In genomic region chr9:114138537-114138936, GRCh38 we compare ENCODE assay signal across 28 cellular contexts. TPM values are rescaled to one million over a fixed set of nuclear protein-coding genes. Genes with fewer than 3 reads are reported as not detected.
DNase-seq lines count a peak whose midpoint lies in the region; ATAC-seq and TF ChIP-seq lines count a peak whose summit lies in the region.
"Had no signal": no experiment of that assay in that cellular context is flagged by ENCODE, and none has a peak within 500 bp of the region (broad histone marks: within the 10 kb centered on the region; RNA-seq: fewer than 3 reads in every experiment).

No MANE protein-coding gene starts in this region.

- H2BK12ac ChIP-seq in neuronal stem cell (ENCODE audit: low read length) = no peak overlapping the region

- H3K27me3 ChIP-seq in H7 (ENCODE audit: control insufficient read depth, insufficient read depth, low read length) (no peaks in the 10 kb centered on the region), endodermal cell (ENCODE audit: control insufficient read depth, insufficient read depth, low read length, poor library complexity, severe bottlenecking) (peaks cover 6% of the 10 kb centered on the region), neuronal stem cell (ENCODE audit: control insufficient read depth in 3 of 3, insufficient read depth in 3 of 3, low read depth in 1 of 3, low read length in 3 of 3) (peaks cover 0 to 55% (median 0%) of the 10 kb centered on the region in 3 experiments), thyroid gland (no peaks in the 10 kb centered on the region), PC-3 (ENCODE audit: low read length) (peaks cover 21% of the 10 kb centered on the region; the same call in 1 of the 2 replicates), PC-9 (ENCODE audit: insufficient read depth, low read depth) (peaks cover 96% of the 10 kb centered on the region)
- H3K27me3 ChIP-seq: ascending aorta, esophagus muscularis mucosa, sigmoid colon, SJSA1 had no signal

- no peaks in the 10 kb centered on the region for H3K4me1 Mint-ChIP-seq in endodermal cell
- H3K4me1 Mint-ChIP-seq: activated naive CD4-positive, alpha-beta T cell treated with anti-CD3 and anti-CD28 coated beads, Interleukin-2, amount 50 U/mL, for 24 hours; H9; naive thymus-derived CD8-positive, alpha-beta T cell had no signal

- POLR2A ChIA-PET in PC-3 (lab: Charles Lee; ENCODE audit: unreplicated experiment) (no interaction called here), PC-9 (lab: Charles Lee; ENCODE audit: unreplicated experiment) (interaction anchor here (0.6 kb wide), 1 partner anchor 183 kb away, joined by 5 read pairs; no protein-coding TSS in a partner anchor)

- intact Hi-C loops in thyroid gland (cut with DNase I) (no loop called here), PC-3 (cut with micrococcal nuclease) (no loop called here), PC-9 (cut with micrococcal nuclease; ENCODE audit: unreplicated experiment) (no loop called here)

- ATAC-seq in GM21367 (IDR thresholded peaks at IDR 0.05; ENCODE audit: unreplicated experiment) = no peak
- no peak for ATAC-seq in PC-3
- ATAC-seq: activated CD4-positive, CD25-positive, alpha-beta regulatory T cell treated with anti-CD3 and anti-CD28 coated beads, Interleukin-2, amount 50 U/mL, for 24 hours; naive thymus-derived CD8-positive, alpha-beta T cell; stimulated activated naive CD8-positive, alpha-beta T cell treated with anti-CD3 and anti-CD28 coated beads, Interleukin-15, Interleukin-2, amounts not matched to agents 100 U/mL and 50 U/mL, for 24 hours had no signal

- 85 to 94% methylated on average over 6 to 8 of the region's 8 CpGs for WGBS in endodermal cell (ENCODE audit: insufficient coverage in 1 of 2, insufficient read length in 1 of 2), 2 experiments
- no CpG with 5 or more reads among the region's 8 CpGs for WGBS in neuronal stem cell (ENCODE audit: extremely low coverage in 2 of 2, insufficient read length in 2 of 2, insufficient replicate concordance in 1 of 2), 2 donors
- 73 to 83% methylated on average over 8 of the region's 8 CpGs for WGBS in thyroid gland, 2 donors

- no peak overlapping the region for H3K27ac ChIP-seq in endodermal cell (ENCODE audit: low read depth, low read length)
- H3K27ac ChIP-seq in neuronal stem cell (replicated peaks; ENCODE audit: low read length) = no peak overlapping the region
- no peak overlapping the region for H3K27ac ChIP-seq in thyroid gland
- no peak overlapping the region for H3K27ac ChIP-seq in PC-3 (ENCODE audit: low read length)
- H3K27ac ChIP-seq in PC-9 = no peak overlapping the region
- H3K27ac ChIP-seq: ascending aorta, esophagus muscularis mucosa, sigmoid colon, SJSA1, thoracic aorta had no signal

- peak overlapping the region; percentile 73 for H2BK15ac ChIP-seq in neuronal stem cell (ENCODE audit: low read length)

- H4K91ac ChIP-seq in neuronal stem cell (ENCODE audit: low read depth, low read length, poor library complexity) = no peak overlapping the region

- CTCF ChIA-PET in PC-3 (lab: Charles Lee) (interaction anchor here (0.6 kb wide), 1 partner anchor 93 kb away, joined by 4 read pairs; no protein-coding TSS in a partner anchor), PC-9 (lab: Charles Lee) (no interaction called here)

- H2AK5ac ChIP-seq in neuronal stem cell (ENCODE audit: low read depth, low read length) = no peak overlapping the region

- no peak overlapping the region for H3K9ac ChIP-seq in endodermal cell (ENCODE audit: extremely low read depth, low read length, poor library complexity, severe bottlenecking)
- peak overlapping the region; percentile 4 for H3K9ac ChIP-seq in neuronal stem cell (ENCODE audit: low read depth, low read length, poor library complexity)
- H3K9ac ChIP-seq in PC-3 (ENCODE audit: low read length) = no peak overlapping the region

- H3K4me1 ChIP-seq in endodermal cell (ENCODE audit: control insufficient read depth, insufficient read depth, low read length) (peaks cover 6% of the 10 kb centered on the region), neuronal stem cell (ENCODE audit: control insufficient read depth in 2 of 2, insufficient read depth in 1 of 2, low read depth in 1 of 2, low read length in 2 of 2) (no peaks in the 10 kb centered on the region), thyroid gland (peaks cover 5 to 32% of the 10 kb centered on the region in 2 donors), PC-3 (ENCODE audit: insufficient read depth, low read length) (no peaks in the 10 kb centered on the region), PC-9 (replicated peaks; ENCODE audit: insufficient read depth) (no peaks in the 10 kb centered on the region)
- H3K4me1 ChIP-seq: ascending aorta, SJSA1 had no signal

- BruUV-seq in PC-3 (replicated peaks; lab: Mats Ljungman, UMichigan) (no TSS peak), PC-9 (replicated peaks; lab: Mats Ljungman, UMichigan) (no TSS peak)

- no peak overlapping the region for H3K23ac ChIP-seq in neuronal stem cell (ENCODE audit: low read depth, low read length, poor library complexity)

- no peaks in the 10 kb centered on the region for H3K9me2 ChIP-seq in PC-3 (replicated peaks; ENCODE audit: low read length)
- no peaks in the 10 kb centered on the region for H3K9me2 ChIP-seq in PC-9 (ENCODE audit: insufficient read depth)

- no peaks in the 10 kb centered on the region for H3F3A ChIP-seq in PC-3 (ENCODE audit: low read length, unreplicated experiment)
- no peaks in the 10 kb centered on the region for H3F3A ChIP-seq in PC-9 (ENCODE audit: insufficient read depth, low read depth)

- no peak overlapping the region for H3K4me3 Mint-ChIP-seq in endodermal cell
- H3K4me3 Mint-ChIP-seq: activated CD4-positive, alpha-beta memory T cell treated with anti-CD3 and anti-CD28 coated beads for 36 hours; activated naive CD4-positive, alpha-beta T cell treated with anti-CD3 and anti-CD28 coated beads, Interleukin-2, amount 50 U/mL, for 24 hours; H9; naive thymus-derived CD8-positive, alpha-beta T cell had no signal

- no peak overlapping the region for H2BK120ac ChIP-seq in neuronal stem cell (ENCODE audit: low read depth, low read length)

- H3K9me3 ChIP-seq in endodermal cell (ENCODE audit: control insufficient read depth, low read length) (no peaks in the 10 kb centered on the region), neuronal stem cell (replicated peaks in 1 of 2; ENCODE audit: control insufficient read depth in 2 of 2, insufficient read depth in 1 of 2, low read depth in 1 of 2, low read length in 2 of 2) (peaks cover 0 to 5% of the 10 kb centered on the region in 2 donors), thyroid gland (no peaks in the 10 kb centered on the region), PC-3 (ENCODE audit: low read length) (no peaks in the 10 kb centered on the region), PC-9 (ENCODE audit: insufficient read depth, low read depth) (no peaks in the 10 kb centered on the region)
- H3K9me3 ChIP-seq: ascending aorta, esophagus muscularis mucosa, sigmoid colon, SJSA1, thoracic aorta had no signal

- H3K4ac ChIP-seq in neuronal stem cell (ENCODE audit: low read length) = no peak overlapping the region

- H3K79me2 ChIP-seq in PC-3 (ENCODE audit: low read length) (no peaks in the 10 kb centered on the region), PC-9 (ENCODE audit: low read depth) (no peaks in the 10 kb centered on the region)

- H3K14ac ChIP-seq in neuronal stem cell (ENCODE audit: low read length) = no peak overlapping the region

- peaks cover 34% of the 10 kb centered on the region for H3K27me3 Mint-ChIP-seq in endodermal cell (ENCODE audit: insufficient read depth)

- TF ChIP-seq CTCF in endodermal cell (conservative IDR thresholded peaks at IDR 0.05) = peak; percentile 25
- TF ChIP-seq CTCF in thyroid gland (IDR thresholded peaks at IDR 0.05) = no peak
- no peak for TF ChIP-seq CTCF in PC-3 (conservative IDR thresholded peaks at IDR 0.05; ENCODE audit: low read depth, low read length)
- no peak for TF ChIP-seq CTCF in PC-9 (conservative IDR thresholded peaks at IDR 0.05)

- no peak overlapping the region for H2AFZ ChIP-seq in neuronal stem cell (ENCODE audit: low read length)
- no peak overlapping the region for H2AFZ ChIP-seq in PC-3 (ENCODE audit: low read length)
- H2AFZ ChIP-seq in PC-9 = no peak overlapping the region

- no peak overlapping the region for H2BK5ac ChIP-seq in neuronal stem cell (ENCODE audit: low read length)

- peak overlapping the region; percentile 23 for H3K18ac ChIP-seq in neuronal stem cell (ENCODE audit: low read length)

- H3K4me2 ChIP-seq in neuronal stem cell (ENCODE audit: insufficient read depth, low read length, poor library complexity, severe bottlenecking) (no peak overlapping the region), PC-3 (ENCODE audit: low read length) (no peak overlapping the region), PC-9 (no peak overlapping the region)

- no peaks in the 10 kb centered on the region for H3K36me3 Mint-ChIP-seq in endodermal cell (ENCODE audit: low read depth)
- H3K36me3 Mint-ChIP-seq: activated CD4-positive, alpha-beta memory T cell treated with anti-CD3 and anti-CD28 coated beads for 36 hours; activated naive CD4-positive, alpha-beta T cell treated with anti-CD3 and anti-CD28 coated beads, Interleukin-2, amount 50 U/mL, for 24 hours; naive thymus-derived CD8-positive, alpha-beta T cell had no signal

- H3K36me3 ChIP-seq in H7 (replicated peaks; ENCODE audit: control insufficient read depth, insufficient read depth, low read length) = no peaks in the 10 kb centered on the region
- no peaks in the 10 kb centered on the region for H3K36me3 ChIP-seq in endodermal cell (ENCODE audit: control insufficient read depth, insufficient read depth, low read length)
- no peaks in the 10 kb centered on the region for H3K36me3 ChIP-seq in neuronal stem cell (replicated peaks in 1 of 2; ENCODE audit: control insufficient read depth in 2 of 2, insufficient read depth in 2 of 2, low read length in 2 of 2)
- H3K36me3 ChIP-seq in thyroid gland = no peaks in the 10 kb centered on the region
- H3K36me3 ChIP-seq in PC-3 (ENCODE audit: low read depth, low read length) = no peaks in the 10 kb centered on the region
- no peaks in the 10 kb centered on the region for H3K36me3 ChIP-seq in PC-9 (ENCODE audit: low read depth)
- H3K36me3 ChIP-seq: ascending aorta, esophagus muscularis mucosa, sigmoid colon, SJSA1, thoracic aorta had no signal

- TF ChIP-seq POLR2A in thyroid gland (IDR thresholded peaks at IDR 0.05) = no peak

- H3K4me3 ChIP-seq in H7 (ENCODE audit: insufficient read depth, low read depth, low read length) (no peak overlapping the region), endodermal cell (ENCODE audit: low read length) (no peak overlapping the region), neuronal stem cell (ENCODE audit: low read length in 2 of 2) (no peak overlapping the region), thyroid gland (replicated peaks in 1 of 3) (no peak overlapping the region), PC-3 (ENCODE audit: low read length) (no peak overlapping the region), PC-9 (no peak overlapping the region)
- H3K4me3 ChIP-seq: ascending aorta, esophagus muscularis mucosa, sigmoid colon, SJSA1, thoracic aorta had no signal

- no peaks in the 10 kb centered on the region for H3K9me3 Mint-ChIP-seq in endodermal cell
- H3K9me3 Mint-ChIP-seq: activated CD4-positive, alpha-beta memory T cell treated with anti-CD3 and anti-CD28 coated beads for 36 hours; activated naive CD4-positive, alpha-beta T cell treated with anti-CD3 and anti-CD28 coated beads, Interleukin-2, amount 50 U/mL, for 24 hours; H9; naive thymus-derived CD8-positive, alpha-beta T cell had no signal

- DNase-seq in H7 (peak; percentile 65), endodermal cell (no peak), neuronal stem cell (ENCODE audit: low spot score) (no peak), thyroid gland (peak; percentile 36 to 42), PC-3 (no peak), PC-9 (no peak)
- DNase-seq: activated CD4-positive, alpha-beta memory T cell treated with anti-CD3 and anti-CD28 coated beads for 36 hours; activated CD8-positive, alpha-beta memory T cell treated with anti-CD3 and anti-CD28 coated beads, Interleukin-2, amount 50 U/mL, for 48 hours; COR-L47; GDM1; H9; naive thymus-derived CD8-positive, alpha-beta T cell; NCI-H1092; NCI-H1930; NCI-H226; NCI-H69; occipital lobe; sigmoid colon; stimulated activated naive CD8-positive, alpha-beta T cell treated with anti-CD3 and anti-CD28 coated beads, Interleukin-15, Interleukin-2, amounts not matched to agents 100 U/mL and 50 U/mL, for 24 hours; T-helper 1 cell had no signal

- no peak overlapping the region for H4K8ac ChIP-seq in neuronal stem cell (ENCODE audit: low read depth, low read length)

- no peak overlapping the region for H3K27ac Mint-ChIP-seq in endodermal cell
- H3K27ac Mint-ChIP-seq: activated CD4-positive, alpha-beta memory T cell treated with anti-CD3 and anti-CD28 coated beads for 36 hours; activated naive CD4-positive, alpha-beta T cell treated with anti-CD3 and anti-CD28 coated beads, Interleukin-2, amount 50 U/mL, for 24 hours; H9; naive thymus-derived CD8-positive, alpha-beta T cell had no signal

- H3K79me1 ChIP-seq in neuronal stem cell (ENCODE audit: low read depth, low read length) = no peaks in the 10 kb centered on the region

- H4K20me1 ChIP-seq in PC-3 (ENCODE audit: low read length) = no peaks in the 10 kb centered on the region
- no peaks in the 10 kb centered on the region for H4K20me1 ChIP-seq in PC-9 (ENCODE audit: insufficient read depth)

RNA-seq across cellular contexts. Expression of gene COL27A1, which starts 16.8 kb away (rescaled TPM):
- total RNA-seq in H7 (2014; rRNA removed; shearing (Covaris generic)) = 10.5 and 10.8 TPM in 2 replicates
- 10 to 100 TPM; 43.8 to 69.5 TPM for total RNA-seq in endodermal cell
- 27.0 TPM for polyA plus RNA-seq in endodermal cell (2013, experiment 1 of 2)
- 29.4 TPM for polyA plus RNA-seq in endodermal cell (2013, experiment 2 of 2)
- 11.1 TPM for polyA plus RNA-seq in neuronal stem cell (2013, experiment 1 of 2)
- 11.1 TPM for polyA plus RNA-seq in neuronal stem cell (2013, experiment 2 of 2)
- 10 to 100 TPM in 2 of 4 donors, 1 to 10 TPM in 2; 6.7 to 32.5 (median 10.6) TPM for total RNA-seq in thyroid gland
- total RNA-seq in PC-3 (2014; rRNA removed) = 4.3 and 11.4 TPM in 2 replicates
- 0.39 and 0.83 TPM in 2 replicates for total RNA-seq in PC-9 (2021)

RNA-seq across cellular contexts. Expression of gene KIF12, which starts 39.4 kb away (rescaled TPM):
- 0.92 and 2.0 TPM in 2 replicates for total RNA-seq in H7 (2014; rRNA removed; shearing (Covaris generic))
- total RNA-seq in endodermal cell (10 to 100 TPM; 11.4 to 16.3 TPM), thyroid gland (10 to 100 TPM; 13.4 to 56.0 (median 31.7) TPM), PC-3 (2014; rRNA removed) (4.4 and 6.3 TPM in 2 replicates), PC-9 (2021) (not detected in 2 replicates)
- 3.3 TPM for polyA plus RNA-seq in endodermal cell (2013, experiment 1 of 2)
- 4.1 TPM for polyA plus RNA-seq in endodermal cell (2013, experiment 2 of 2)
- 0.18 TPM for polyA plus RNA-seq in neuronal stem cell (2013, experiment 1 of 2)
- 0.22 TPM for polyA plus RNA-seq in neuronal stem cell (2013, experiment 2 of 2)
- total RNA-seq: activated CD4-positive, alpha-beta memory T cell treated with anti-CD3 and anti-CD28 coated beads for 36 hours; ascending aorta; cardiac septum; esophagus muscularis mucosa; naive thymus-derived CD8-positive, alpha-beta T cell; thoracic aorta had no signal
- polyA plus RNA-seq: naive thymus-derived CD8-positive, alpha-beta T cell had no signal

Comparison
In these comparisons a context has a peak if more than half of its experiments do, and no peak if none do; other contexts are left out.
1. DNase-seq: peak in H7 (single experiment) and thyroid gland (2 of 2); none in endodermal cell (single experiment), neuronal stem cell (single experiment), PC-3 (single experiment) and PC-9 (0 of 2).